8 cellular contexts compared by ENCODE assay signal in genomic region chr16:85460983-85461813, GRCh38.
DNase-seq lines count a peak whose midpoint lies in the region; ATAC-seq and TF ChIP-seq lines count a peak whose summit lies in the region.

No MANE protein-coding gene starts in this region.

- peaks cover 68% of the 10 kb centered on the region for H3K4me1 ChIP-seq in DND-41 (ENCODE audit: insufficient read depth, low read length)
- H3K4me1 ChIP-seq in ovary (ENCODE audit: insufficient read depth) = peaks cover 67% of the 10 kb centered on the region

- WGBS in ovary, 3 donors = 12 to 24% (median 16%) methylated on average over 14 to 16 of the region's 16 CpGs

- H2AFZ ChIP-seq in DND-41 (ENCODE audit: low read depth, low read length) = peak overlapping the region; percentile 65

- H3K36me3 ChIP-seq in DND-41 (ENCODE audit: insufficient read depth, low read length) (peaks cover 3% of the 10 kb centered on the region; the same call in 1 of the 2 replicates), ovary (no peaks in the 10 kb centered on the region)

- H3K79me2 ChIP-seq in DND-41 (ENCODE audit: insufficient read depth, low read length) = peaks cover 12% of the 10 kb centered on the region

- peak overlapping the region; percentile 57 for H3K9ac ChIP-seq in DND-41 (ENCODE audit: low read depth, low read length)

- TF ChIP-seq CTCF in DND-41 (IDR thresholded peaks at IDR 0.05; ENCODE audit: borderline replicate concordance, extremely low read depth, low read length, poor library complexity, severe bottlenecking) (no peak), cardiac fibroblast (IDR thresholded peaks at IDR 0.05; ENCODE audit: low read depth, low read length) (no peak), ovary (IDR thresholded peaks at IDR 0.05) (no peak)

- TF ChIP-seq EP300 in ovary (IDR thresholded peaks at IDR 0.05) = no peak

- H3K27ac ChIP-seq in DND-41 (ENCODE audit: low read length) = peak overlapping the region; percentile 77
- H3K27ac ChIP-seq in ovary = peak overlapping the region; percentile 14 to 83
- no peak overlapping the region for H3K27ac ChIP-seq in substantia nigra (ENCODE audit: low read depth, low read length, poor library complexity, severe bottlenecking)

- intact Hi-C loops in ovary (cut with DNase I) = no loop called here

- no peaks in the 10 kb centered on the region for H3K27me3 ChIP-seq in DND-41 (ENCODE audit: insufficient read depth, low read length, poor library complexity)
- no peaks in the 10 kb centered on the region for H3K27me3 ChIP-seq in ovary

- ATAC-seq in DND-41 (ENCODE audit: insufficient read depth, low read depth) (0 out of 3 replicates have a peak, but pooled peaks have one; percentile 4), HG03521 (IDR thresholded peaks at IDR 0.05; ENCODE audit: unreplicated experiment) (no peak)

- H3K4me3 ChIP-seq in DND-41 (ENCODE audit: low read depth in 1 of 2, low read length in 2 of 2) (peak overlapping the region in 1 of 2 experiments; percentile 56; a peak in 3 of 4 replicates), cardiac fibroblast (replicated peaks in 1 of 2; ENCODE audit: low read depth in 2 of 2, low read length in 2 of 2) (no peak overlapping the region), ovary (no peak overlapping the region)

- peak overlapping the region; percentile 67 for H3K4me2 ChIP-seq in DND-41 (ENCODE audit: insufficient read depth, low read length)

- DNase-seq in DND-41 (peak; percentile 65), NCI-H1436 treated with DMSO at 0.1 percent for 48 hours (lab: John Stamatoyannopoulos, UW) (peak; percentile 88), cardiac fibroblast (ENCODE audit: low read depth in 2 of 2) (peak; percentile 55 to 70), ovary (peak; percentile 73 to 86 (median 84)), cerebellar nuclear complex (lab: John Stamatoyannopoulos, UW) (no peak), ureter (ENCODE audit: low spot score) (no peak), substantia nigra (lab: John Stamatoyannopoulos, UW) (no peak)

- no peaks in the 10 kb centered on the region for H4K20me1 ChIP-seq in DND-41 (ENCODE audit: insufficient read depth, low read length)

- H3K9me3 ChIP-seq in DND-41 (ENCODE audit: insufficient read depth, low read length, severe bottlenecking) (no peaks in the 10 kb centered on the region), ovary (no peaks in the 10 kb centered on the region)

- TF ChIP-seq POLR2A in ovary (IDR thresholded peaks at IDR 0.05) = peak; percentile 13

Comparison
In these comparisons a context has a peak if more than half of its experiments do, and no peak if none do; other contexts are left out.
1. DNase-seq: peak in DND-41 (single experiment), NCI-H1436 treated with DMSO at 0.1 percent for 48 hours (single experiment), cardiac fibroblast (2 of 2) and ovary (5 of 5); none in cerebellar nuclear complex (0 of 2), ureter (single experiment) and substantia nigra (0 of 49).